8 cellular contexts compared by ENCODE assay signal in the genomic region with DNA sequence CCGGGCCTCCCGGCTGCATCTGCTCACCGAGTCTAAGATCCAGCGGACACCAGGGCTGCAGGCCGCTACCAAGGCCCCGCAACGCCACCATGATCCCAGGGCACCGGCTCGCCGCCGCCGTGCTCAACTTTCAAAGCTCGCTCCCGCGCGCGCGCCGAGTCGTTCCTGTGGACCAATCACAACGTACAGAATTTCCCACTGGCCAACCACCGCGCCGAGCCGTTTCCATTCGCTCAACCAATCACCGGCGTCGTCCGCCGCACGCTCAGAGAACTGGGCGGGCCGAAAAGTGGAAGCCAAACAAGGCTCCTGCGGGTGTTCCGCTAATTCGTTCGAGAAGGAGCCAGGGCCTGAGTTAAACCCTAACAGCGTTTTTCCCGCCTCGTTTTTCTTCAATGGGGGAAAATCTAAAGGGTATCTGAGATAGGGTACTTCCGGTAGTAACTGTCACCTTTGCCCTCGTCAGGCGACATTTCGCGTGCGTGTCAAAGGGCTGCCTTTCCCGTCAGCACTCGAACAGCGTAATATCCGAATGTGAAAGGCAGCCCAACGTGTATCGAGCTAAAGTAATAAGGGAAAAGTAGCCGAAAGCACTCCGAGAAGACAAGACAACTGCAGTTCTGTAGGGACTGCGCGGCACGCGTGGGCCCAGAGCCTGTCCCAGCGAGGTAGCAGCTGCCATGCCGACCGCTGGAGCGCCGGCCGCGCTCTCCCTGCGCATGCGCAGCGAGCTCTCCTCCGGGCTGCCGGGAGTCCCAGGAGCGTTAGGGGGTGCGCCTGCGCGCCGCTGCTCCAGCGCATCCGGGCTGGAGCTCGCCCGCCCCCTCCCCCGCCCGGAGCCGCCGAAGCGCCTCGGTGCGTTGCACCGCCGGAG. TPM values are rescaled to one million over a fixed set of nuclear protein-coding genes. Genes with fewer than 3 reads are reported as not detected.
A peak's percentile ranks its signal among the peaks of the same experiment; 100 is the strongest.
DNase-seq lines count a peak whose midpoint lies in the region; ATAC-seq and TF ChIP-seq lines count a peak whose summit lies in the region.

A gene with protein sequence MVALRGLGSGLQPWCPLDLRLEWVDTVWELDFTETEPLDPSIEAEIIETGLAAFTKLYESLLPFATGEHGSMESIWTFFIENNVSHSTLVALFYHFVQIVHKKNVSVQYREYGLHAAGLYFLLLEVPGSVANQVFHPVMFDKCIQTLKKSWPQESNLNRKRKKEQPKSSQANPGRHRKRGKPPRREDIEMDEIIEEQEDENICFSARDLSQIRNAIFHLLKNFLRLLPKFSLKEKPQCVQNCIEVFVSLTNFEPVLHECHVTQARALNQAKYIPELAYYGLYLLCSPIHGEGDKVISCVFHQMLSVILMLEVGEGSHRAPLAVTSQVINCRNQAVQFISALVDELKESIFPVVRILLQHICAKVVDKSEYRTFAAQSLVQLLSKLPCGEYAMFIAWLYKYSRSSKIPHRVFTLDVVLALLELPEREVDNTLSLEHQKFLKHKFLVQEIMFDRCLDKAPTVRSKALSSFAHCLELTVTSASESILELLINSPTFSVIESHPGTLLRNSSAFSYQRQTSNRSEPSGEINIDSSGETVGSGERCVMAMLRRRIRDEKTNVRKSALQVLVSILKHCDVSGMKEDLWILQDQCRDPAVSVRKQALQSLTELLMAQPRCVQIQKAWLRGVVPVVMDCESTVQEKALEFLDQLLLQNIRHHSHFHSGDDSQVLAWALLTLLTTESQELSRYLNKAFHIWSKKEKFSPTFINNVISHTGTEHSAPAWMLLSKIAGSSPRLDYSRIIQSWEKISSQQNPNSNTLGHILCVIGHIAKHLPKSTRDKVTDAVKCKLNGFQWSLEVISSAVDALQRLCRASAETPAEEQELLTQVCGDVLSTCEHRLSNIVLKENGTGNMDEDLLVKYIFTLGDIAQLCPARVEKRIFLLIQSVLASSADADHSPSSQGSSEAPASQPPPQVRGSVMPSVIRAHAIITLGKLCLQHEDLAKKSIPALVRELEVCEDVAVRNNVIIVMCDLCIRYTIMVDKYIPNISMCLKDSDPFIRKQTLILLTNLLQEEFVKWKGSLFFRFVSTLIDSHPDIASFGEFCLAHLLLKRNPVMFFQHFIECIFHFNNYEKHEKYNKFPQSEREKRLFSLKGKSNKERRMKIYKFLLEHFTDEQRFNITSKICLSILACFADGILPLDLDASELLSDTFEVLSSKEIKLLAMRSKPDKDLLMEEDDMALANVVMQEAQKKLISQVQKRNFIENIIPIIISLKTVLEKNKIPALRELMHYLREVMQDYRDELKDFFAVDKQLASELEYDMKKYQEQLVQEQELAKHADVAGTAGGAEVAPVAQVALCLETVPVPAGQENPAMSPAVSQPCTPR (N-terminal part only) (minus strand): TSS at position 132 of the 874 bp plus-strand sequence. CDS start 41 bp downstream, at position 91.
TSS of gene VPS26B (plus strand) at position 836 of the 874 bp plus-strand sequence. CDS start 452 bp downstream, outside the sequence.

- TF ChIP-seq POLR2A in erythroblast (IDR thresholded peaks at IDR 0.05; ENCODE audit: low read length), result peak; percentile 99

- peak within 1 kb of the TSS; percentile 78 for H3K9ac ChIP-seq in mucosa of stomach (ENCODE audit: low read length)

- in situ Hi-C loops in KBM-7 (cut with MboI; ENCODE audit: low pct_unique_long_range_greater_than_20kb, low sequenced_read_pairs), result no loop called here

- no peaks in the 10 kb centered on the region for H3K9me3 ChIP-seq in mucosa of stomach (ENCODE audit: control insufficient read depth, low read length)

- peak within 1 kb of the TSS; percentile 99 for H3K27ac Mint-ChIP-seq in activated T-cell treated with anti-CD3 and anti-CD28 coated beads, Interleukin-2, amount 50 U/mL, for 24 hours

- H3K27me3 Mint-ChIP-seq in activated T-cell treated with anti-CD3 and anti-CD28 coated beads, Interleukin-2, amount 50 U/mL, for 24 hours, result no peaks in the 10 kb centered on the region

- no peaks in the 10 kb centered on the region for H3K9me3 Mint-ChIP-seq in activated T-cell treated with anti-CD3 and anti-CD28 coated beads, Interleukin-2, amount 50 U/mL, for 24 hours

- peak; percentile 87 for ATAC-seq in GM21717 (IDR thresholded peaks at IDR 0.05; ENCODE audit: unreplicated experiment)

- H3K4me1 Mint-ChIP-seq in activated T-cell treated with anti-CD3 and anti-CD28 coated beads, Interleukin-2, amount 50 U/mL, for 24 hours (ENCODE audit: low read depth), result peaks cover 68% of the 10 kb centered on the region

- peaks cover 56% of the 10 kb centered on the region for H3K36me3 Mint-ChIP-seq in activated T-cell treated with anti-CD3 and anti-CD28 coated beads, Interleukin-2, amount 50 U/mL, for 24 hours (ENCODE audit: low read depth)

- H3K4me3 Mint-ChIP-seq in activated T-cell treated with anti-CD3 and anti-CD28 coated beads, Interleukin-2, amount 50 U/mL, for 24 hours, result peak within 1 kb of the TSS; percentile 95

- H3K4me1 ChIP-seq in mucosa of stomach (ENCODE audit: control insufficient read depth, insufficient read depth, low read length), result peaks cover 6% of the 10 kb centered on the region

- peak; percentile 93 for DNase-seq in DMS153 treated with DMSO at 0.1 percent for 48 hours (lab: John Stamatoyannopoulos, UW; ENCODE audit: unreplicated experiment)
- peak; percentile 97 for DNase-seq in KBM-7
- peak; percentile 95 for DNase-seq in activated T-cell treated with anti-CD3 and anti-CD28 coated beads, Interleukin-2, amount 50 U/mL, for 24 hours
- DNase-seq in erythroblast (lab: John Stamatoyannopoulos, UW), result peak; percentile 97
- peak; percentile 87 to 93 for DNase-seq in stimulated activated CD8-positive, alpha-beta memory T cell treated with anti-CD3 and anti-CD28 coated beads, Interleukin-7, amount 100 ng/mL, for 1 hour (ENCODE audit: low read depth in 2 of 2)

- peak within 1 kb of the TSS; percentile 90 for H3K4me3 ChIP-seq in mucosa of stomach (ENCODE audit: low read length)

- H3K36me3 ChIP-seq in mucosa of stomach (ENCODE audit: control insufficient read depth, insufficient read depth, low read length), result no peaks in the 10 kb centered on the region

- H3K27me3 ChIP-seq in mucosa of stomach (ENCODE audit: control insufficient read depth, insufficient read depth, low read length), result no peaks in the 10 kb centered on the region

TF ChIP-seq in PFSK-1, 5 proteins besides CTCF, POLR2A, EP300 and RAD21:
- TF ChIP-seq FOXP2 (optimal IDR thresholded peaks at IDR 0.05; ENCODE audit: borderline replicate concordance, extremely low read depth, extremely low read length, insufficient read depth) (peak; percentile 88), TAF1 (IDR thresholded peaks at IDR 0.05; ENCODE audit: borderline replicate concordance, insufficient read depth, low read length) (peak; percentile 87; the same call in 1 of the 2 replicates), SIN3A (IDR thresholded peaks at IDR 0.05; ENCODE audit: borderline replicate concordance, insufficient read depth, low read length) (0 out of 2 replicates have a peak, but pooled peaks have one; percentile 73), POLR2AphosphoS5 (IDR thresholded peaks at IDR 0.05; ENCODE audit: low read depth, low read length) (peak; percentile 91)
- TF ChIP-seq, protein P1, sequence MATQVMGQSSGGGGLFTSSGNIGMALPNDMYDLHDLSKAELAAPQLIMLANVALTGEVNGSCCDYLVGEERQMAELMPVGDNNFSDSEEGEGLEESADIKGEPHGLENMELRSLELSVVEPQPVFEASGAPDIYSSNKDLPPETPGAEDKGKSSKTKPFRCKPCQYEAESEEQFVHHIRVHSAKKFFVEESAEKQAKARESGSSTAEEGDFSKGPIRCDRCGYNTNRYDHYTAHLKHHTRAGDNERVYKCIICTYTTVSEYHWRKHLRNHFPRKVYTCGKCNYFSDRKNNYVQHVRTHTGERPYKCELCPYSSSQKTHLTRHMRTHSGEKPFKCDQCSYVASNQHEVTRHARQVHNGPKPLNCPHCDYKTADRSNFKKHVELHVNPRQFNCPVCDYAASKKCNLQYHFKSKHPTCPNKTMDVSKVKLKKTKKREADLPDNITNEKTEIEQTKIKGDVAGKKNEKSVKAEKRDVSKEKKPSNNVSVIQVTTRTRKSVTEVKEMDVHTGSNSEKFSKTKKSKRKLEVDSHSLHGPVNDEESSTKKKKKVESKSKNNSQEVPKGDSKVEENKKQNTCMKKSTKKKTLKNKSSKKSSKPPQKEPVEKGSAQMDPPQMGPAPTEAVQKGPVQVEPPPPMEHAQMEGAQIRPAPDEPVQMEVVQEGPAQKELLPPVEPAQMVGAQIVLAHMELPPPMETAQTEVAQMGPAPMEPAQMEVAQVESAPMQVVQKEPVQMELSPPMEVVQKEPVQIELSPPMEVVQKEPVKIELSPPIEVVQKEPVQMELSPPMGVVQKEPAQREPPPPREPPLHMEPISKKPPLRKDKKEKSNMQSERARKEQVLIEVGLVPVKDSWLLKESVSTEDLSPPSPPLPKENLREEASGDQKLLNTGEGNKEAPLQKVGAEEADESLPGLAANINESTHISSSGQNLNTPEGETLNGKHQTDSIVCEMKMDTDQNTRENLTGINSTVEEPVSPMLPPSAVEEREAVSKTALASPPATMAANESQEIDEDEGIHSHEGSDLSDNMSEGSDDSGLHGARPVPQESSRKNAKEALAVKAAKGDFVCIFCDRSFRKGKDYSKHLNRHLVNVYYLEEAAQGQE (IDR thresholded peaks at IDR 0.05; ENCODE audit: insufficient read depth in 1 of 2, low read depth in 2 of 2, low read length in 2 of 2), result no peak

RNA-seq across cellular contexts. Expression of the first gene that starts in this region (rescaled TPM):
- 32.4 TPM for polyA plus RNA-seq in PFSK-1 (2012; ENCODE audit: insufficient read length, low read depth)

RNA-seq across cellular contexts. Expression of gene VPS26B, which starts in this region (rescaled TPM):
- 47.4 TPM for polyA plus RNA-seq in PFSK-1 (2012; ENCODE audit: insufficient read length, low read depth)

Comparison
In these comparisons a context has a peak if more than half of its experiments do, and no peak if none do; other contexts are left out.
1. Peak in every context shown above with its lines: DNase-seq, ATAC-seq and H3K4me3 ChIP-seq.